ENCODE assay signal across 2 cellular contexts in genomic region chr14:94008234-94008633, GRCh38.
TF ChIP-seq lines count a peak whose summit lies in the region.

No MANE protein-coding gene starts in this region.

TF ChIP-seq in A549, 52 proteins besides CTCF, POLR2A, EP300 and RAD21:
- TF ChIP-seq HMGXB4 (CRISPR knock-in tag; IDR thresholded peaks at IDR 0.05; ENCODE audit: borderline replicate concordance) (no peak), ZNF302 (CRISPR knock-in tag; IDR thresholded peaks at IDR 0.05) (no peak), JUNB (IDR thresholded peaks at IDR 0.05) (no peak), CHD4 (IDR thresholded peaks at IDR 0.05; ENCODE audit: borderline replicate concordance) (no peak), ZFP36 (IDR thresholded peaks at IDR 0.05; ENCODE audit: borderline replicate concordance, partially characterized antibody) (peak; percentile 12)

TF ChIP-seq in WTC11, 78 proteins besides CTCF, POLR2A, EP300 and RAD21 (continued from another document):
- no peak for TF ChIP-seq PREB (CRISPR knock-in tag; IDR thresholded peaks at IDR 0.05; ENCODE audit: borderline replicate concordance)
- TF ChIP-seq ESRRA (CRISPR knock-in tag; IDR thresholded peaks at IDR 0.05; ENCODE audit: borderline replicate concordance) = no peak
- TF ChIP-seq STAT6 (CRISPR knock-in tag; conservative IDR thresholded peaks at IDR 0.05; ENCODE audit: low read depth) = no peak
- 0 out of 2 replicates have a peak, but pooled peaks have one; percentile 5 for TF ChIP-seq GTF2I (CRISPR knock-in tag; conservative IDR thresholded peaks at IDR 0.05)
TF ChIP-seq in WTC11: peak in this region for 1.
